ENCODE assay signal across 1 cellular context in genomic region chr10:78472542-78472890, GRCh38.
TF ChIP-seq lines count a peak whose summit lies in the region.

No MANE protein-coding gene starts in this region.

TF ChIP-seq in HepG2, 621 proteins besides CTCF, POLR2A, EP300 and RAD21 (continued from another document and continues in another):
- TF ChIP-seq ARID5B (CRISPR knock-in tag; IDR thresholded peaks at IDR 0.05): peak; percentile 4; the same call in 1 of the 2 replicates
- peak; percentile 42 for TF ChIP-seq ASH2L (IDR thresholded peaks at IDR 0.05; ENCODE audit: insufficient read length, low read depth, low read length)
- no peak for TF ChIP-seq ARID2 (CRISPR knock-in tag; IDR thresholded peaks at IDR 0.05; ENCODE audit: borderline replicate concordance)
- TF ChIP-seq ATF7 (IDR thresholded peaks at IDR 0.05): no peak
- TF ChIP-seq ATF7 (CRISPR knock-in tag; IDR thresholded peaks at IDR 0.05): no peak
- TF ChIP-seq KDM5B (CRISPR knock-in tag; IDR thresholded peaks at IDR 0.05; ENCODE audit: borderline replicate concordance): 0 out of 2 replicates have a peak, but pooled peaks have one; percentile 16
- no peak for TF ChIP-seq BHLHE40 (IDR thresholded peaks at IDR 0.05; ENCODE audit: low read length)
- 0 out of 2 replicates have a peak, but pooled peaks have one; percentile 10 for TF ChIP-seq SNAPC4 (CRISPR knock-in tag; IDR thresholded peaks at IDR 0.05)
- no peak for TF ChIP-seq ZNF580 (CRISPR knock-in tag; IDR thresholded peaks at IDR 0.05; ENCODE audit: borderline replicate concordance, low read depth)
- no peak for TF ChIP-seq HDAC6 (IDR thresholded peaks at IDR 0.05; ENCODE audit: low read depth, low read length)
- TF ChIP-seq ZMAT3 (CRISPR knock-in tag; conservative IDR thresholded peaks at IDR 0.05): no peak
- TF ChIP-seq ZFX (CRISPR knock-in tag; IDR thresholded peaks at IDR 0.05; ENCODE audit: low read depth): peak; percentile 9; the same call in 1 of the 2 replicates
- TF ChIP-seq MYC (CRISPR knock-in tag; IDR thresholded peaks at IDR 0.05; ENCODE audit: borderline replicate concordance): no peak
- TF ChIP-seq ZNF230 (CRISPR knock-in tag; IDR thresholded peaks at IDR 0.05): no peak
- no peak for TF ChIP-seq CREM (IDR thresholded peaks at IDR 0.05)
- TF ChIP-seq CREM (CRISPR knock-in tag; IDR thresholded peaks at IDR 0.05): no peak
- TF ChIP-seq ZNF34 (CRISPR knock-in tag; IDR thresholded peaks at IDR 0.05; ENCODE audit: borderline replicate concordance): no peak
- TF ChIP-seq AHR (CRISPR knock-in tag; IDR thresholded peaks at IDR 0.05): no peak
- TF ChIP-seq FOSL1 (CRISPR knock-in tag; IDR thresholded peaks at IDR 0.05; ENCODE audit: borderline replicate concordance): no peak
- TF ChIP-seq ZNF589 (CRISPR knock-in tag; conservative IDR thresholded peaks at IDR 0.05): no peak
- TF ChIP-seq ZNF768 (CRISPR knock-in tag; IDR thresholded peaks at IDR 0.05): peak; percentile 28; the same call in 1 of the 2 replicates
- TF ChIP-seq, protein P1, sequence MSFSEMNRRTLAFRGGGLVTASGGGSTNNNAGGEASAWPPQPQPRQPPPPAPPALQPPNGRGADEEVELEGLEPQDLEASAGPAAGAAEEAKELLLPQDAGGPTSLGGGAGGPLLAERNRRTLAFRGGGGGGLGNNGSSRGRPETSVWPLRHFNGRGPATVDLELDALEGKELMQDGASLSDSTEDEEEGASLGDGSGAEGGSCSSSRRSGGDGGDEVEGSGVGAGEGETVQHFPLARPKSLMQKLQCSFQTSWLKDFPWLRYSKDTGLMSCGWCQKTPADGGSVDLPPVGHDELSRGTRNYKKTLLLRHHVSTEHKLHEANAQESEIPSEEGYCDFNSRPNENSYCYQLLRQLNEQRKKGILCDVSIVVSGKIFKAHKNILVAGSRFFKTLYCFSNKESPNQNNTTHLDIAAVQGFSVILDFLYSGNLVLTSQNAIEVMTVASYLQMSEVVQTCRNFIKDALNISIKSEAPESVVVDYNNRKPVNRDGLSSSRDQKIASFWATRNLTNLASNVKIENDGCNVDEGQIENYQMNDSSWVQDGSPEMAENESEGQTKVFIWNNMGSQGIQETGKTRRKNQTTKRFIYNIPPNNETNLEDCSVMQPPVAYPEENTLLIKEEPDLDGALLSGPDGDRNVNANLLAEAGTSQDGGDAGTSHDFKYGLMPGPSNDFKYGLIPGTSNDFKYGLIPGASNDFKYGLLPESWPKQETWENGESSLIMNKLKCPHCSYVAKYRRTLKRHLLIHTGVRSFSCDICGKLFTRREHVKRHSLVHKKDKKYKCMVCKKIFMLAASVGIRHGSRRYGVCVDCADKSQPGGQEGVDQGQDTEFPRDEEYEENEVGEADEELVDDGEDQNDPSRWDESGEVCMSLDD (CRISPR knock-in tag; IDR thresholded peaks at IDR 0.05; ENCODE audit: borderline replicate concordance): 0 out of 2 replicates have a peak, but pooled peaks have one; percentile 18
- TF ChIP-seq ZNF329 (CRISPR knock-in tag; IDR thresholded peaks at IDR 0.05; ENCODE audit: low read depth): no peak
- 0 out of 2 replicates have a peak, but pooled peaks have one; percentile 16 for TF ChIP-seq ZNF281 (CRISPR knock-in tag; IDR thresholded peaks at IDR 0.05; ENCODE audit: borderline replicate concordance)
- no peak for TF ChIP-seq KAT7 (CRISPR knock-in tag; IDR thresholded peaks at IDR 0.05; ENCODE audit: borderline replicate concordance)
- no peak for TF ChIP-seq HNF4A (CRISPR knock-in tag; IDR thresholded peaks at IDR 0.05)
- peak; percentile 57; the same call in 1 of the 2 replicates for TF ChIP-seq ZNF263 (CRISPR knock-in tag; IDR thresholded peaks at IDR 0.05)
- no peak for TF ChIP-seq HOXA9 (CRISPR knock-in tag; IDR thresholded peaks at IDR 0.05; ENCODE audit: borderline replicate concordance)
- TF ChIP-seq, protein P2, sequence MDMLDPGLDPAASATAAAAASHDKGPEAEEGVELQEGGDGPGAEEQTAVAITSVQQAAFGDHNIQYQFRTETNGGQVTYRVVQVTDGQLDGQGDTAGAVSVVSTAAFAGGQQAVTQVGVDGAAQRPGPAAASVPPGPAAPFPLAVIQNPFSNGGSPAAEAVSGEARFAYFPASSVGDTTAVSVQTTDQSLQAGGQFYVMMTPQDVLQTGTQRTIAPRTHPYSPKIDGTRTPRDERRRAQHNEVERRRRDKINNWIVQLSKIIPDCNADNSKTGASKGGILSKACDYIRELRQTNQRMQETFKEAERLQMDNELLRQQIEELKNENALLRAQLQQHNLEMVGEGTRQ (IDR thresholded peaks at IDR 0.05; ENCODE audit: low read depth, low read length): no peak
- TF ChIP-seq, protein P2 (CRISPR knock-in tag; IDR thresholded peaks at IDR 0.05; ENCODE audit: borderline replicate concordance): no peak
- peak; percentile 6 for TF ChIP-seq YY1 (IDR thresholded peaks at IDR 0.05; ENCODE audit: insufficient read depth, insufficient replicate concordance, low read depth, low read length)
- 0 out of 2 replicates have a peak, but pooled peaks have one; percentile 38 for TF ChIP-seq ZNF501 (CRISPR knock-in tag; IDR thresholded peaks at IDR 0.05)
- no peak for TF ChIP-seq MAF1 (CRISPR knock-in tag; IDR thresholded peaks at IDR 0.05; ENCODE audit: borderline replicate concordance)
- no peak for TF ChIP-seq ZNF639 (CRISPR knock-in tag; conservative IDR thresholded peaks at IDR 0.05)
- no peak for TF ChIP-seq ZNF276 (CRISPR knock-in tag; IDR thresholded peaks at IDR 0.05; ENCODE audit: low read depth)
